ENCODE assay signal across 1 cellular context in genomic region chr15:28896944-28897343, GRCh38.
TF ChIP-seq lines count a peak whose summit lies in the region.

No MANE protein-coding gene starts in this region.

TF ChIP-seq in SK-N-SH treated with all-trans-retinoic acid at 6 μM for 48 hours, 23 proteins besides CTCF, POLR2A, EP300 and RAD21 (continued from another document):
- peak; percentile 56; the same call in 1 of the 2 replicates for TF ChIP-seq CREB5 (CRISPR knock-in tag; IDR thresholded peaks at IDR 0.05; ENCODE audit: low read depth)
- TF ChIP-seq PATZ1 (CRISPR knock-in tag; IDR thresholded peaks at IDR 0.05; ENCODE audit: borderline replicate concordance), result no peak
- TF ChIP-seq TSHZ2 (CRISPR knock-in tag; IDR thresholded peaks at IDR 0.05), result no peak
- TF ChIP-seq TCF4 (CRISPR knock-in tag; IDR thresholded peaks at IDR 0.05; ENCODE audit: borderline replicate concordance), result no peak
- no peak for TF ChIP-seq ARNTL (CRISPR knock-in tag; IDR thresholded peaks at IDR 0.05; ENCODE audit: borderline replicate concordance, low read depth)
- TF ChIP-seq CSDC2 (CRISPR knock-in tag; IDR thresholded peaks at IDR 0.05), result no peak
- TF ChIP-seq ZFP30 (CRISPR knock-in tag; IDR thresholded peaks at IDR 0.05), result no peak
- no peak for TF ChIP-seq ZC3H10 (CRISPR knock-in tag; IDR thresholded peaks at IDR 0.05)
- TF ChIP-seq SNAI2 (CRISPR knock-in tag; IDR thresholded peaks at IDR 0.05), result no peak
- TF ChIP-seq PPARA (CRISPR knock-in tag; IDR thresholded peaks at IDR 0.05; ENCODE audit: borderline replicate concordance), result no peak
- no peak for TF ChIP-seq OSR1 (CRISPR knock-in tag; IDR thresholded peaks at IDR 0.05)
- TF ChIP-seq ZFP3 (CRISPR knock-in tag; IDR thresholded peaks at IDR 0.05), result peak; percentile 36; the same call in 1 of the 2 replicates
- no peak for TF ChIP-seq GLIS3 (CRISPR knock-in tag; IDR thresholded peaks at IDR 0.05)
- no peak for TF ChIP-seq BACH2 (CRISPR knock-in tag; IDR thresholded peaks at IDR 0.05; ENCODE audit: borderline replicate concordance)
- TF ChIP-seq ESRRG (CRISPR knock-in tag; IDR thresholded peaks at IDR 0.05), result no peak
- no peak for TF ChIP-seq TOX (CRISPR knock-in tag; IDR thresholded peaks at IDR 0.05; ENCODE audit: borderline replicate concordance)
- TF ChIP-seq ZNF565 (CRISPR knock-in tag; conservative IDR thresholded peaks at IDR 0.05; ENCODE audit: low read depth), result no peak
- no peak for TF ChIP-seq POU6F1 (CRISPR knock-in tag; IDR thresholded peaks at IDR 0.05; ENCODE audit: borderline replicate concordance, low read depth)
- no peak for TF ChIP-seq ZNF70 (CRISPR knock-in tag; IDR thresholded peaks at IDR 0.05)
